2 cellular contexts compared by ENCODE assay signal in the genomic region with DNA sequence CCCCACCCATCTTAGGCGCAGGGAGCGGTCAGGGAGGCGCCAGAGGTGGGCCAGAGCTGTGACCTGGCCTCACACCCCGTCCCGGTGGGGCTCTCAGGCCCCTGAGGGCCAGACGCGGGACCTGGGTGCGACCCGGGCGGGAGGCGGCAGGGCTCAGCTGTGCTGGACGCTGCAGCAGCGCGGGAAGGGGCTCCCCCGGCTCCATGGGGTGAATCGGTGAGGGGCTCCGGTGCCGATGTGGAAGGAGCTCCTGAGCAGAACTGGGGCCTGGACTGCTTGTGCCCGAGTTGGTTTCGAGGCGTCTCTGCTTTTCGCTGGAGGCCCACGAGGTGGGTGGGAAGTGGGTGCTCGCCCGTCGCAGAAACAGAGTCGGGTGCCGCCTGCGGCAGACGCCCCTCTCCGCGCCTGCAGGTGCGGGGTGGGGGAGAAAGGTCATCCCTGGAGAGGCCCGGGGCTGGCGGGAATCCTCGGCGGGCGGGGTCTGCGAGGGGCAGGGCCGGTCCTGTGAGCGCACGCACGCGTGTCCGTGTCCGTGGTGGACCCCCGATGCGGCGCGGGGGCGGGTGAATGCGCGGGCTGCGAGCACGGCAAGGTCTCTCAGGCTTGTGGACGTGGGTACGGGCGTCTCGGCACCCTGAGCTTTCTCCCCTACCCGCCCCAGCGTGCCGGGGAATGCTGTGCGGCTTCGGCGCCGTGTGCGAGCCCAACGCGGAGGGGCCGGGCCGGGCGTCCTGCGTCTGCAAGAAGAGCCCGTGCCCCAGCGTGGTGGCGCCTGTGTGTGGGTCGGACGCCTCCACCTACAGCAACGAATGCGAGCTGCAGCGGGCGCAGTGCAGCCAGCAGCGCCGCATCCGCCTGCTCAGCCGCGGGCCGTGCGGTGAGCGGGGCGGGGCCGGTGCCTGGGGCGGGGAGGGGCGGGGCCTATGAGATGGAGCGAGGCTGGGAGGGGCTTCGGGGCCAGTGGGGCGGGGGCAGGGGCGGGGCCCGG.
TF ChIP-seq lines count a peak whose summit lies in the region.

No MANE protein-coding gene starts in this region.

TF ChIP-seq in GM12891, 5 proteins besides CTCF, POLR2A, EP300 and RAD21 (continued from another document):
- TF ChIP-seq SPI1 (IDR thresholded peaks at IDR 0.05; ENCODE audit: low read depth, low read length) (no peak), TAF1 (IDR thresholded peaks at IDR 0.05; ENCODE audit: low read depth, low read length) (no peak), POU2F2 (IDR thresholded peaks at IDR 0.05; ENCODE audit: low read depth, low read length) (no peak), PAX5 (IDR thresholded peaks at IDR 0.05; ENCODE audit: insufficient read depth, low read length, severe bottlenecking) (no peak)

TF ChIP-seq in IMR-90, 13 proteins besides CTCF, POLR2A, EP300 and RAD21 (continued from another document):
- no peak for TF ChIP-seq RFX5 (IDR thresholded peaks at IDR 0.05; ENCODE audit: low read depth, low read length)
- peak; percentile 78; the same call in 1 of the 2 replicates for TF ChIP-seq MAZ (IDR thresholded peaks at IDR 0.05; ENCODE audit: borderline replicate concordance, low read depth, low read length)
- peak; percentile 32; the same call in 1 of the 2 replicates for TF ChIP-seq SMC3 (IDR thresholded peaks at IDR 0.05; ENCODE audit: low read depth, low read length)
- peak; percentile 63; the same call in 1 of the 2 replicates for TF ChIP-seq BHLHE40 (IDR thresholded peaks at IDR 0.05; ENCODE audit: low read depth, low read length)
